Comparison of ENCODE assay signal across 25 cellular contexts in genomic region chr5:16064135-16064893, GRCh38.
"Had no signal": no experiment of that assay in that cellular context is flagged by ENCODE, and none has a peak within 500 bp of the region (broad histone marks: within the 10 kb centered on the region; RNA-seq: fewer than 3 reads in every experiment).

No MANE protein-coding gene starts in this region.

- H3K4me1 ChIP-seq: esophagus muscularis mucosa, gastrocnemius medialis, heart right ventricle, spleen, testis, tibial nerve, upper lobe of right lung, vagina had no signal

- H3K4me3 Mint-ChIP-seq: immature natural killer cell; mesothelial cell of epicardium; natural killer cell; neural crest cell; stimulated activated naive B cell treated with anti-CD40 and anti-IgM and Interleukin-4, amounts not matched to agents 10 μg/mL and 1 μg/mL and 100 μg/mL, for 72 hours; stimulated activated naive CD8-positive, alpha-beta T cell treated with anti-CD3 and anti-CD28 coated beads, Interleukin-15, amount 100 ng/mL, for 72 hours had no signal

- H3K36me3 Mint-ChIP-seq: immature natural killer cell; mesothelial cell of epicardium; stimulated activated naive B cell treated with anti-CD40 and anti-IgM and Interleukin-4, amounts not matched to agents 10 μg/mL and 1 μg/mL and 100 μg/mL, for 72 hours had no signal

- H3K36me3 ChIP-seq: esophagus muscularis mucosa, gastrocnemius medialis, heart right ventricle, spleen, tibial nerve, upper lobe of right lung, vagina had no signal

- ATAC-seq: gastrocnemius medialis; left colon; natural killer cell; sciatic nerve; stimulated activated naive B cell treated with anti-CD40 and anti-IgM and Interleukin-4, amounts not matched to agents 10 μg/mL and 1 μg/mL and 100 μg/mL, for 72 hours; stimulated activated naive CD8-positive, alpha-beta T cell treated with anti-CD3 and anti-CD28 coated beads, Interleukin-15, amount 100 ng/mL, for 72 hours; upper lobe of right lung had no signal

- H3K4me1 Mint-ChIP-seq: immature natural killer cell; mesothelial cell of epicardium; natural killer cell; neural crest cell; stimulated activated naive B cell treated with anti-CD40 and anti-IgM and Interleukin-4, amounts not matched to agents 10 μg/mL and 1 μg/mL and 100 μg/mL, for 72 hours; stimulated activated naive CD8-positive, alpha-beta T cell treated with anti-CD3 and anti-CD28 coated beads, Interleukin-15, amount 100 ng/mL, for 72 hours had no signal

- DNase-seq: cortex of kidney; dorsolateral prefrontal cortex; effector memory CD4-positive, alpha-beta T cell; gastrocnemius medialis; heart right ventricle; immature natural killer cell; kidney; left colon; natural killer cell; posterior cingulate gyrus; spleen; stimulated activated CD4-positive, alpha-beta T cell treated with anti-CD3 and anti-CD28 coated beads, Interleukin-15, amount 100 ng/mL, for 24 hours; stimulated activated CD4-positive, alpha-beta T cell treated with anti-CD3 and anti-CD28 coated beads, Interleukin-1b, Interleukin-23, amount 100 ng/mL, for 48 hours; stimulated activated CD4-positive, alpha-beta T cell treated with anti-CD3 and anti-CD28 coated beads, Interleukin-4, amount 100 ng/mL, for 24 hours; stimulated activated naive B cell treated with anti-CD40 and anti-IgM and Interleukin-4, amounts not matched to agents 10 μg/mL and 1 μg/mL and 100 μg/mL, for 72 hours; stimulated activated naive CD8-positive, alpha-beta T cell treated with anti-CD3 and anti-CD28 coated beads, Interleukin-15, amount 100 ng/mL, for 72 hours; testis; upper lobe of right lung had no signal

- H3K9me3 Mint-ChIP-seq: mesothelial cell of epicardium had no signal

- H3K4me3 ChIP-seq: dorsolateral prefrontal cortex, esophagus muscularis mucosa, gastrocnemius medialis, heart right ventricle, spleen, testis, tibial nerve, upper lobe of right lung, vagina had no signal

- H3K27me3 Mint-ChIP-seq: stimulated activated naive B cell treated with anti-CD40 and anti-IgM and Interleukin-4, amounts not matched to agents 10 μg/mL and 1 μg/mL and 100 μg/mL, for 72 hours; stimulated activated naive CD8-positive, alpha-beta T cell treated with anti-CD3 and anti-CD28 coated beads, Interleukin-15, amount 100 ng/mL, for 72 hours had no signal

- H3K27me3 ChIP-seq: gastrocnemius medialis, spleen, testis, tibial nerve, upper lobe of right lung, vagina had no signal

- H3K9me3 ChIP-seq: esophagus muscularis mucosa, gastrocnemius medialis, heart right ventricle, testis, tibial nerve, upper lobe of right lung, vagina had no signal

- H3K27ac ChIP-seq: dorsolateral prefrontal cortex, epithelial cell of prostate, esophagus muscularis mucosa, gastrocnemius medialis, heart right ventricle, spleen, testis, tibial nerve, upper lobe of right lung, vagina had no signal

- H3K27ac Mint-ChIP-seq: immature natural killer cell; mesothelial cell of epicardium; natural killer cell; stimulated activated naive B cell treated with anti-CD40 and anti-IgM and Interleukin-4, amounts not matched to agents 10 μg/mL and 1 μg/mL and 100 μg/mL, for 72 hours; stimulated activated naive CD8-positive, alpha-beta T cell treated with anti-CD3 and anti-CD28 coated beads, Interleukin-15, amount 100 ng/mL, for 72 hours had no signal
